30 cellular contexts compared by ENCODE assay signal in the genomic region with DNA sequence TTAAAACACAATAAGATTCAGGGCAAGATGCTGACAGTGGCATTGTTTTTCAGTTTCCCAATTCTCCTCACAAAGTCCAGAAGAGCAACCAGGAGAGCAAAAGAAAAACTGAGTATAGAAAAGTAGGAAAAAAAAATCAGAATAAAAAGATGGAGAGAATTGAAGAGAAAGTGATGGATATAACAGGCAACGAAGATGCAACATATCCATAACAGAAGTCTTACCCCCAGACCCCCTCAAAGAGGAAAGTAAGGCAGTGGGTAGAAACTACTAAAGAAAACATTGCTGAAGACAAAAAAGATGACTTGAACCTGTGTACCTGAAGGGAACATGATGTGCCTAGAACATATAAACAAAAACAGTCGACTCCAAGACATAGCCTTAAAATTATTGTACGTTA. TPM values are rescaled to one million over a fixed set of nuclear protein-coding genes. Genes with fewer than 3 reads are reported as not detected.
"Had no signal": no experiment of that assay in that cellular context is flagged by ENCODE, and none has a peak within 500 bp of the region (broad histone marks: within the 10 kb centered on the region; RNA-seq: fewer than 3 reads in every experiment).

No MANE protein-coding gene starts in this region.

- H3K4me1 Mint-ChIP-seq: activated CD4-positive, alpha-beta T cell treated with anti-CD3 and anti-CD28 coated beads, Interleukin-2, amount 10 ng/mL, durations not matched to agents 7 days and 5 days; activated naive CD4-positive, alpha-beta T cell treated with anti-CD3 and anti-CD28 coated beads, Interleukin-2, amount 50 U/mL, for 24 hours had no signal

- H3K36me3 Mint-ChIP-seq: activated naive CD4-positive, alpha-beta T cell treated with anti-CD3 and anti-CD28 coated beads, Interleukin-2, amount 50 U/mL, for 24 hours; brain had no signal

- H3K4me3 Mint-ChIP-seq: activated CD4-positive, alpha-beta T cell treated with anti-CD3 and anti-CD28 coated beads for 36 hours; activated CD4-positive, alpha-beta T cell treated with anti-CD3 and anti-CD28 coated beads, Interleukin-2, amount 10 ng/mL, durations not matched to agents 7 days and 5 days; activated CD8-positive, alpha-beta T cell treated with anti-CD3 and anti-CD28 coated beads, Interleukin-2, amount 10 ng/mL, durations not matched to agents 7 days and 5 days; activated naive CD4-positive, alpha-beta T cell treated with anti-CD3 and anti-CD28 coated beads, Interleukin-2, amount 50 U/mL, for 24 hours; activated T-cell treated with anti-CD3 and anti-CD28 coated beads, Interleukin-2, amount 50 U/mL, for 24 hours; brain; T-helper 1 cell treated with Interleukin-12 subunit alpha and Interleukin-12 subunit beta and Interleukin-4 antibody, amounts not matched to agents 30 μg/mL and 1 μg/mL, for 36 hours; T-helper 2 cell treated with Interferon-gamma antibody and Interleukin-4, amounts not matched to agents 5 μg/mL and 100 μg/mL, for 36 hours had no signal

- H3K27ac Mint-ChIP-seq: activated CD4-positive, alpha-beta T cell treated with anti-CD3 and anti-CD28 coated beads for 36 hours; activated CD4-positive, alpha-beta T cell treated with anti-CD3 and anti-CD28 coated beads, Interleukin-2, amount 10 ng/mL, durations not matched to agents 7 days and 5 days; activated CD8-positive, alpha-beta T cell treated with anti-CD3 and anti-CD28 coated beads, Interleukin-2, amount 10 ng/mL, durations not matched to agents 7 days and 5 days; activated naive CD4-positive, alpha-beta T cell treated with anti-CD3 and anti-CD28 coated beads, Interleukin-2, amount 50 U/mL, for 24 hours; activated T-cell treated with anti-CD3 and anti-CD28 coated beads, Interleukin-2, amount 50 U/mL, for 24 hours; activated T-helper 2 cell treated with anti-CD3 and anti-CD28 coated beads, Interferon-gamma antibody, Interleukin-2, Interleukin-4, amounts not matched to agents 10 μg/mL and 5 μg/mL and 100 μg/mL, durations not matched to agents 14 hours and 24 hours and 36 hours; brain; T-helper 1 cell treated with Interleukin-12 subunit alpha and Interleukin-12 subunit beta and Interleukin-4 antibody, amounts not matched to agents 30 μg/mL and 1 μg/mL, for 36 hours; T-helper 2 cell treated with Interferon-gamma antibody and Interleukin-4, amounts not matched to agents 5 μg/mL and 100 μg/mL, for 36 hours had no signal

- DNase-seq: activated CD4-positive, alpha-beta T cell treated with anti-CD3 and anti-CD28 coated beads for 36 hours; activated CD4-positive, alpha-beta T cell treated with anti-CD3 and anti-CD28 coated beads, Interleukin-2, amount 10 ng/mL, durations not matched to agents 7 days and 5 days; activated CD4-positive, alpha-beta T cell treated with anti-CD3 and anti-CD28 coated beads, Interleukin-2, amount 50 U/mL, for 48 hours; activated CD8-positive, alpha-beta T cell treated with anti-CD3 and anti-CD28 coated beads, Interleukin-2, amount 10 ng/mL, durations not matched to agents 7 days and 5 days; activated gamma-delta T cell; activated naive CD4-positive, alpha-beta T cell treated with Interleukin-2 at 50 U/mL for 16 hours; activated T-cell treated with anti-CD3 and anti-CD28 coated beads, Interleukin-2, amount 50 U/mL, for 24 hours; anterior cingulate cortex; caudate nucleus; cerebellar nuclear complex; Karpas-422; NCI-H1105; NCI-H1417 treated with DMSO at 0.1 percent for 48 hours; NCI-H187 treated with DMSO at 0.1 percent for 48 hours; NCI-H2081; NCI-H226; NCI-H446 treated with DMSO at 0.1 percent for 48 hours; NCI-H524; NCI-H69; OCI-M1; Right ventricle myocardium superior had no signal

- ATAC-seq: activated CD4-positive, alpha-beta T cell treated with anti-CD3 and anti-CD28 coated beads for 36 hours; activated CD4-positive, CD25-positive, alpha-beta regulatory T cell treated with anti-CD3 and anti-CD28 coated beads, Interleukin-2, amount 50 U/mL, for 24 hours; activated CD8-positive, alpha-beta T cell treated with anti-CD3 and anti-CD28 coated beads, Interleukin-2, amount 10 ng/mL, durations not matched to agents 7 days and 5 days; K562 had no signal

- H3K4me3 ChIP-seq: K562 had no signal

- H3K9me3 Mint-ChIP-seq: activated CD4-positive, alpha-beta T cell treated with anti-CD3 and anti-CD28 coated beads, Interleukin-2, amount 10 ng/mL, durations not matched to agents 7 days and 5 days; activated T-cell treated with anti-CD3 and anti-CD28 coated beads, Interleukin-2, amount 50 U/mL, for 24 hours; activated T-helper 2 cell treated with anti-CD3 and anti-CD28 coated beads, Interferon-gamma antibody, Interleukin-2, Interleukin-4, amounts not matched to agents 10 μg/mL and 5 μg/mL and 100 μg/mL, durations not matched to agents 14 hours and 24 hours and 36 hours; brain; T-helper 1 cell treated with Interleukin-12 subunit alpha and Interleukin-12 subunit beta and Interleukin-4 antibody, amounts not matched to agents 30 μg/mL and 1 μg/mL, for 36 hours; T-helper 2 cell treated with Interferon-gamma antibody and Interleukin-4, amounts not matched to agents 5 μg/mL and 100 μg/mL, for 36 hours had no signal

RNA-seq across cellular contexts. Expression of a gene that starts 10.6 kb away (rescaled TPM):
- total RNA-seq: activated CD4-positive, alpha-beta T cell treated with anti-CD3 and anti-CD28 coated beads for 36 hours; activated CD4-positive, alpha-beta T cell treated with anti-CD3 and anti-CD28 coated beads, Interleukin-2, amount 10 ng/mL, durations not matched to agents 7 days and 5 days; activated CD8-positive, alpha-beta T cell treated with anti-CD3 and anti-CD28 coated beads, Interleukin-2, amount 10 ng/mL, durations not matched to agents 7 days and 5 days; activated T-helper 2 cell treated with anti-CD3 and anti-CD28 coated beads, Interferon-gamma antibody, Interleukin-2, Interleukin-4, amounts not matched to agents 10 μg/mL and 5 μg/mL and 100 μg/mL, durations not matched to agents 14 hours and 24 hours and 36 hours; bronchial epithelial cell; K562; MCF 10A; Right ventricle myocardium superior had no signal

RNA-seq across cellular contexts. Expression of a gene that starts 17.1 kb away (rescaled TPM):
- total RNA-seq: activated CD4-positive, alpha-beta T cell treated with anti-CD3 and anti-CD28 coated beads for 36 hours; activated CD4-positive, alpha-beta T cell treated with anti-CD3 and anti-CD28 coated beads, Interleukin-2, amount 10 ng/mL, durations not matched to agents 7 days and 5 days; activated CD8-positive, alpha-beta T cell treated with anti-CD3 and anti-CD28 coated beads, Interleukin-2, amount 10 ng/mL, durations not matched to agents 7 days and 5 days; activated T-helper 2 cell treated with anti-CD3 and anti-CD28 coated beads, Interferon-gamma antibody, Interleukin-2, Interleukin-4, amounts not matched to agents 10 μg/mL and 5 μg/mL and 100 μg/mL, durations not matched to agents 14 hours and 24 hours and 36 hours; bronchial epithelial cell; K562; MCF 10A; Right ventricle myocardium superior had no signal
- polyA plus RNA-seq: K562 had no signal
